In the genomic region with DNA sequence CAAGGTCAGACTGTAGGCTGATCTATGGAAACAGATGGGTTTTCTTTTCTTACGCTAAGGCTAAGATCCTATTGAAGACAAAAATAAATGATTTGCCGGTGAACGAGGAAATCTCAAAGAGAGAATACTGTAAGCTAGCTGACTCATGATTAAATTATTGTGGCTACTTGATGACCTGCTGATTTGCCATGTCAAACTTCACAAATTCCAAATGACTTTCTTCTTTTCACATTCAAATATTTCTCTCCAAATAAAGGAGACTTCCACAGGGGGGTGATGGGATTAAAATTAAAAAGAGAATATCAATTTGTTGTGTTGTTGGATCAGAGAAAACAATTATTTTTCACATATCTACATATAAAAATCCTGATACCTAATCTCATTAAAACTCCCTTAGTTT, we compare ENCODE assay signal across 22 cellular contexts.
DNase-seq lines count a peak whose midpoint lies in the region; ATAC-seq and TF ChIP-seq lines count a peak whose summit lies in the region.
"Had no signal": no experiment of that assay in that cellular context is flagged by ENCODE, and none has a peak within 500 bp of the region (broad histone marks: within the 10 kb centered on the region; RNA-seq: fewer than 3 reads in every experiment).

No MANE protein-coding gene starts in this region.

- H3K36me3 ChIP-seq in GM23338 (ENCODE audit: insufficient read depth) (no peaks in the 10 kb centered on the region), iPS-15b (ENCODE audit: control insufficient read depth, insufficient read depth, low read length) (no peaks in the 10 kb centered on the region), neuronal stem cell (replicated peaks in 1 of 2; ENCODE audit: control insufficient read depth in 2 of 2, insufficient read depth in 2 of 2, low read length in 2 of 2) (no peaks in the 10 kb centered on the region)

- H3K23ac ChIP-seq in neuronal stem cell (ENCODE audit: low read depth, low read length, poor library complexity) = no peak overlapping the region

- H3K9me3 Mint-ChIP-seq in GM23338 = no peaks in the 10 kb centered on the region
- no peaks in the 10 kb centered on the region for H3K9me3 Mint-ChIP-seq in WTC11

- no peak overlapping the region for H3K18ac ChIP-seq in neuronal stem cell (ENCODE audit: low read length)

- peak overlapping the region; percentile 38 for H3K4me3 ChIP-seq in GM23338
- peak overlapping the region; percentile 65 for H3K4me3 ChIP-seq in iPS-15b (ENCODE audit: low read depth, low read length)
- H3K4me3 ChIP-seq in neuronal stem cell (ENCODE audit: low read length in 2 of 2) = peak overlapping the region in 1 of 2 donors; percentile 46
- H3K4me3 ChIP-seq: K562 had no signal

- H3K4me1 ChIP-seq in GM23338 (ENCODE audit: insufficient read depth) (peaks cover 63% of the 10 kb centered on the region), iPS-15b (ENCODE audit: control insufficient read depth, insufficient read depth, low read length) (peaks cover 24% of the 10 kb centered on the region), neuronal stem cell (ENCODE audit: control insufficient read depth in 2 of 2, insufficient read depth in 1 of 2, low read depth in 1 of 2, low read length in 2 of 2) (peaks cover 0 to 2% of the 10 kb centered on the region in 2 donors)

- H3K14ac ChIP-seq in neuronal stem cell (ENCODE audit: low read length) = no peak overlapping the region

- H3K79me1 ChIP-seq in neuronal stem cell (ENCODE audit: low read depth, low read length) = no peaks in the 10 kb centered on the region

- no peak for TF ChIP-seq CTCF in GM23338 (conservative IDR thresholded peaks at IDR 0.05; ENCODE audit: low read depth in 2 of 2)
- TF ChIP-seq CTCF in WTC11 (IDR thresholded peaks at IDR 0.05) = no peak

- peak overlapping the region; percentile 70 for H3K4me2 ChIP-seq in GM23338
- H3K4me2 ChIP-seq in neuronal stem cell (ENCODE audit: insufficient read depth, low read length, poor library complexity, severe bottlenecking) = no peak overlapping the region
- H3K4me2 ChIP-seq: SK-N-SH had no signal

- H3K4ac ChIP-seq in neuronal stem cell (ENCODE audit: low read length) = no peak overlapping the region

- H4K91ac ChIP-seq in neuronal stem cell (ENCODE audit: low read depth, low read length, poor library complexity) = no peak overlapping the region

- no peak overlapping the region for H2AK5ac ChIP-seq in neuronal stem cell (ENCODE audit: low read depth, low read length)

- no peak overlapping the region for H2BK15ac ChIP-seq in neuronal stem cell (ENCODE audit: low read length)

- H3K4me3 Mint-ChIP-seq in GM23338 (peak overlapping the region; percentile 85), WTC11 (peak overlapping the region; percentile 73)

- ATAC-seq in GM23338 = no peak
- no peak for ATAC-seq in WTC11
- ATAC-seq in activated CD4-positive, CD25-positive, alpha-beta regulatory T cell treated with anti-CD3 and anti-CD28 coated beads, Interleukin-2, amount 50 U/mL, for 24 hours = no peak
- ATAC-seq: K562 had no signal

- H2BK12ac ChIP-seq in neuronal stem cell (ENCODE audit: low read length) = no peak overlapping the region

- no peak overlapping the region for H3K9ac ChIP-seq in iPS-15b (ENCODE audit: low read depth, low read length)
- no peak overlapping the region for H3K9ac ChIP-seq in neuronal stem cell (ENCODE audit: low read depth, low read length, poor library complexity)
- H3K9ac ChIP-seq: SK-N-SH had no signal

- H3K9me3 ChIP-seq in iPS-15b (ENCODE audit: control insufficient read depth, insufficient read depth, low read length) (no peaks in the 10 kb centered on the region), neuronal stem cell (replicated peaks in 1 of 2; ENCODE audit: control insufficient read depth in 2 of 2, insufficient read depth in 1 of 2, low read depth in 1 of 2, low read length in 2 of 2) (no peaks in the 10 kb centered on the region)
- H3K9me3 ChIP-seq: SK-N-SH had no signal

- H4K20me1 ChIP-seq in GM23338 (replicated peaks; ENCODE audit: insufficient read depth) = no peaks in the 10 kb centered on the region

- H3K36me3 Mint-ChIP-seq in GM23338 (ENCODE audit: low read depth) (peaks cover 9% of the 10 kb centered on the region; the same call in 2 of the 3 replicates), WTC11 (no peaks in the 10 kb centered on the region)

- H3K27ac ChIP-seq in GM23338 (ENCODE audit: low read depth) = peak overlapping the region; percentile 93
- H3K27ac ChIP-seq in neuronal stem cell (replicated peaks; ENCODE audit: low read length) = no peak overlapping the region
- H3K27ac ChIP-seq: HL-60 had no signal

- peaks cover 32% of the 10 kb centered on the region for H3K79me2 ChIP-seq in GM23338 (replicated peaks; ENCODE audit: insufficient read depth)

- POLR2A ChIA-PET in WTC11 (lab: Charles Lee) = no interaction called here

- CTCF ChIA-PET in WTC11 (lab: Charles Lee) = no interaction called here

- no peaks in the 10 kb centered on the region for H3F3A ChIP-seq in GM23338 (replicated peaks; ENCODE audit: low read depth)

- no peaks in the 10 kb centered on the region for H3K9me2 ChIP-seq in GM23338 (ENCODE audit: insufficient read depth)
- H3K9me2 ChIP-seq: SK-N-SH had no signal

- DNase-seq in GM23338 (ENCODE audit: low spot score) = peak; percentile 35
- DNase-seq in WTC11 (ENCODE audit: low spot score) = no peak
- DNase-seq in neuronal stem cell (ENCODE audit: low spot score) = no peak
- DNase-seq in SW480 (ENCODE audit: low spot score) = no peak
- DNase-seq in NCI-H446 (lab: John Stamatoyannopoulos, UW) = no peak
- DNase-seq: H7; Kasumi-1; MV-4-11; NCI-H1105; NCI-H1436 treated with DMSO at 0.1 percent for 48 hours; NCI-H1930; NCI-H2107; NCI-H446 treated with DMSO at 0.1 percent for 48 hours; NCI-H526; NCI-H82; NK-92 treated with Interleukin-12 subunit alpha and Interleukin-12 subunit beta, amount 100 ng/mL, for 24 hours; PC-3; SK-N-SH had no signal

- no peak overlapping the region for H2AFZ ChIP-seq in GM23338
- H2AFZ ChIP-seq in neuronal stem cell (ENCODE audit: low read length) = peak overlapping the region; percentile 69

- H3K27ac Mint-ChIP-seq in GM23338 (peak overlapping the region; percentile 96), WTC11 (peak overlapping the region; percentile 96)

- no peak overlapping the region for H2BK120ac ChIP-seq in neuronal stem cell (ENCODE audit: low read depth, low read length)

- no peak overlapping the region for H2BK5ac ChIP-seq in neuronal stem cell (ENCODE audit: low read length)

- peaks cover 51% of the 10 kb centered on the region for H3K4me1 Mint-ChIP-seq in GM23338
- peaks cover 64% of the 10 kb centered on the region for H3K4me1 Mint-ChIP-seq in WTC11

- no peak overlapping the region for H4K8ac ChIP-seq in neuronal stem cell (ENCODE audit: low read depth, low read length)

- H3K27me3 ChIP-seq in GM23338 (ENCODE audit: insufficient read depth) = no peaks in the 10 kb centered on the region
- no peaks in the 10 kb centered on the region for H3K27me3 ChIP-seq in iPS-15b (ENCODE audit: control insufficient read depth, insufficient read depth, low read length)
- no peaks in the 10 kb centered on the region for H3K27me3 ChIP-seq in neuronal stem cell (ENCODE audit: control insufficient read depth in 3 of 3, insufficient read depth in 3 of 3, low read depth in 1 of 3, low read length in 3 of 3)

- H3K27me3 Mint-ChIP-seq in GM23338 (ENCODE audit: insufficient read depth, low read depth, poor library complexity) (no peaks in the 10 kb centered on the region), WTC11 (ENCODE audit: low read depth) (no peaks in the 10 kb centered on the region)

- no CpG with 5 or more reads among the region's 3 CpGs for WGBS in neuronal stem cell (ENCODE audit: extremely low coverage in 2 of 2, insufficient read length in 2 of 2, insufficient replicate concordance in 1 of 2), 2 donors

TF ChIP-seq in GM23338, 12 proteins besides CTCF, POLR2A, EP300 and RAD21 (continues in another document):
- TF ChIP-seq EZH2phosphoT487 (IDR thresholded peaks at IDR 0.05; ENCODE audit: unreplicated experiment) = no peak

TF ChIP-seq in WTC11, 78 proteins besides CTCF, POLR2A, EP300 and RAD21 (continues in another document):
- no peak for TF ChIP-seq RORB (CRISPR knock-in tag; IDR thresholded peaks at IDR 0.05)
- no peak for TF ChIP-seq ZNF263 (CRISPR knock-in tag; IDR thresholded peaks at IDR 0.05; ENCODE audit: low read depth)
- TF ChIP-seq, protein P1, sequence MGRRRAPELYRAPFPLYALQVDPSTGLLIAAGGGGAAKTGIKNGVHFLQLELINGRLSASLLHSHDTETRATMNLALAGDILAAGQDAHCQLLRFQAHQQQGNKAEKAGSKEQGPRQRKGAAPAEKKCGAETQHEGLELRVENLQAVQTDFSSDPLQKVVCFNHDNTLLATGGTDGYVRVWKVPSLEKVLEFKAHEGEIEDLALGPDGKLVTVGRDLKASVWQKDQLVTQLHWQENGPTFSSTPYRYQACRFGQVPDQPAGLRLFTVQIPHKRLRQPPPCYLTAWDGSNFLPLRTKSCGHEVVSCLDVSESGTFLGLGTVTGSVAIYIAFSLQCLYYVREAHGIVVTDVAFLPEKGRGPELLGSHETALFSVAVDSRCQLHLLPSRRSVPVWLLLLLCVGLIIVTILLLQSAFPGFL (CRISPR knock-in tag; IDR thresholded peaks at IDR 0.05; ENCODE audit: borderline replicate concordance) = no peak
- no peak for TF ChIP-seq ZNF416 (CRISPR knock-in tag; IDR thresholded peaks at IDR 0.05)
- TF ChIP-seq RELA (CRISPR knock-in tag; IDR thresholded peaks at IDR 0.05; ENCODE audit: borderline replicate concordance) = no peak
- TF ChIP-seq NFE2L1 (CRISPR knock-in tag; IDR thresholded peaks at IDR 0.05) = no peak
- no peak for TF ChIP-seq JAZF1 (CRISPR knock-in tag; IDR thresholded peaks at IDR 0.05)
- TF ChIP-seq FOXJ3 (CRISPR knock-in tag; IDR thresholded peaks at IDR 0.05; ENCODE audit: borderline replicate concordance) = no peak
- no peak for TF ChIP-seq ZNF232 (CRISPR knock-in tag; IDR thresholded peaks at IDR 0.05)
- TF ChIP-seq, protein P2, sequence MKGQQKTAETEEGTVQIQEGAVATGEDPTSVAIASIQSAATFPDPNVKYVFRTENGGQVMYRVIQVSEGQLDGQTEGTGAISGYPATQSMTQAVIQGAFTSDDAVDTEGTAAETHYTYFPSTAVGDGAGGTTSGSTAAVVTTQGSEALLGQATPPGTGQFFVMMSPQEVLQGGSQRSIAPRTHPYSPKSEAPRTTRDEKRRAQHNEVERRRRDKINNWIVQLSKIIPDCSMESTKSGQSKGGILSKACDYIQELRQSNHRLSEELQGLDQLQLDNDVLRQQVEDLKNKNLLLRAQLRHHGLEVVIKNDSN (CRISPR knock-in tag; IDR thresholded peaks at IDR 0.05) = no peak
- TF ChIP-seq CBFB (CRISPR knock-in tag; IDR thresholded peaks at IDR 0.05; ENCODE audit: low read depth) = no peak
